ENCODE assay signal across 11 cellular contexts in genomic region chr6:90890681-90891337, GRCh38.
"Had no signal": no experiment of that assay in that cellular context is flagged by ENCODE, and none has a peak within 500 bp of the region (broad histone marks: within the 10 kb centered on the region; RNA-seq: fewer than 3 reads in every experiment).

No MANE protein-coding gene starts in this region.

- H3K4me3 ChIP-seq: left lung, thyroid gland had no signal

- H3K4me3 Mint-ChIP-seq: activated B cell treated with CpG ODN at 0.5 μM for 24 hours; activated CD4-positive, alpha-beta T cell treated with anti-CD3 and anti-CD28 coated beads, Interleukin-2, amount 10 ng/mL, durations not matched to agents 24 days and 14 days; nephron progenitor cell had no signal

- ATAC-seq: left lung had no signal

- H3K27ac Mint-ChIP-seq: activated B cell treated with CpG ODN at 0.5 μM for 24 hours; activated CD4-positive, alpha-beta T cell treated with anti-CD3 and anti-CD28 coated beads, Interleukin-2, amount 10 ng/mL, durations not matched to agents 24 days and 14 days; nephron progenitor cell had no signal

- H3K36me3 ChIP-seq: left lung, thyroid gland, vagina had no signal

- H3K9me3 ChIP-seq: left lung, thyroid gland, vagina had no signal

- H3K27ac ChIP-seq: left lung, thyroid gland, vagina had no signal

- H3K9me3 Mint-ChIP-seq: activated B cell treated with CpG ODN at 0.5 μM for 24 hours; activated CD4-positive, alpha-beta T cell treated with anti-CD3 and anti-CD28 coated beads, Interleukin-2, amount 10 ng/mL, durations not matched to agents 24 days and 14 days; nephron progenitor cell had no signal

- H3K4me1 ChIP-seq: left lung, thyroid gland, vagina had no signal

- DNase-seq: activated B cell treated with CpG ODN at 0.5 μM for 24 hours; activated CD4-positive, alpha-beta T cell treated with anti-CD3 and anti-CD28 coated beads, Interleukin-2, amount 10 ng/mL, durations not matched to agents 24 days and 14 days; activated CD8-positive, alpha-beta memory T cell treated with anti-CD3 and anti-CD28 coated beads for 24 hours; activated naive CD4-positive, alpha-beta T cell treated with Interleukin-2 at 50 U/mL for 16 hours; cerebellar nuclear complex; dermis blood vessel endothelial cell; erythroblast; left lung; nephron progenitor cell; thyroid gland had no signal

- H3K4me1 Mint-ChIP-seq: activated B cell treated with CpG ODN at 0.5 μM for 24 hours; activated CD4-positive, alpha-beta T cell treated with anti-CD3 and anti-CD28 coated beads, Interleukin-2, amount 10 ng/mL, durations not matched to agents 24 days and 14 days had no signal

- H3K27me3 ChIP-seq: thyroid gland, vagina had no signal
